ENCODE assay signal across 11 cellular contexts in genomic region chr18:44715841-44716240, GRCh38. TPM values are rescaled to one million over a fixed set of nuclear protein-coding genes. Genes with fewer than 3 reads are reported as not detected.
A peak's percentile ranks its signal among the peaks of the same experiment; 100 is the strongest.
DNase-seq lines count a peak whose midpoint lies in the region; ATAC-seq and TF ChIP-seq lines count a peak whose summit lies in the region.
"Had no signal": no experiment of that assay in that cellular context is flagged by ENCODE, and none has a peak within 500 bp of the region (broad histone marks: within the 10 kb centered on the region; RNA-seq: fewer than 3 reads in every experiment).

No MANE protein-coding gene starts in this region.

- CTCF ChIA-PET in activated B cell treated with CpG ODN at 0.5 μM for 24 hours (lab: Charles Lee) (no interaction called here), T-cell (lab: Charles Lee) (interaction anchor here in 1 of 2 donors (0.9 kb wide), 1 partner anchor 44 kb away, joined by 3 read pairs; no protein-coding TSS in a partner anchor)

- DNase-seq in AG09309 (ENCODE audit: low read depth) (no peak), NCI-H146 treated with DMSO at 0.1 percent for 48 hours (lab: John Stamatoyannopoulos, UW; ENCODE audit: unreplicated experiment) (peak; percentile 88), activated B cell treated with CpG ODN at 0.5 μM for 24 hours (no peak), nephron progenitor cell (no peak), T-helper 9 cell (no peak), T-cell (no peak), natural killer cell (no peak), heart right ventricle (no peak)
- DNase-seq: activated CD8-positive, alpha-beta memory T cell treated with anti-CD3 and anti-CD28 coated beads, Interleukin-2, amount 10 ng/mL, durations not matched to agents 7 days and 5 days; MV-4-11 had no signal

- H3K27me3 Mint-ChIP-seq in activated B cell treated with CpG ODN at 0.5 μM for 24 hours = no peaks in the 10 kb centered on the region
- no peaks in the 10 kb centered on the region for H3K27me3 Mint-ChIP-seq in nephron progenitor cell (ENCODE audit: low read depth, poor library complexity)
- H3K27me3 Mint-ChIP-seq in T-cell = peaks cover 0 to 3% of the 10 kb centered on the region in 2 donors
- no peaks in the 10 kb centered on the region for H3K27me3 Mint-ChIP-seq in natural killer cell (ENCODE audit: low read depth in 2 of 2)

- ATAC-seq in activated B cell treated with CpG ODN at 0.5 μM for 24 hours (ENCODE audit: low read depth) (no peak), T-cell (replicated peaks in 1 of 4) (no peak), natural killer cell (no peak), heart right ventricle (no peak)

- 90 to 91% methylated on average over 6 of the region's 6 CpGs for WGBS in heart right ventricle, 2 donors

- POLR2A ChIA-PET in activated B cell treated with CpG ODN at 0.5 μM for 24 hours (lab: Charles Lee) = no interaction called here
- POLR2A ChIA-PET in T-cell (lab: Charles Lee) = no interaction called here

- H3K4me1 Mint-ChIP-seq in activated B cell treated with CpG ODN at 0.5 μM for 24 hours = peaks cover 77% of the 10 kb centered on the region
- H3K4me1 Mint-ChIP-seq in nephron progenitor cell = peaks cover 62% of the 10 kb centered on the region
- peaks cover 0 to 22% (median 5%) of the 10 kb centered on the region in 3 donors for H3K4me1 Mint-ChIP-seq in T-cell
- H3K4me1 Mint-ChIP-seq in natural killer cell = peaks cover 30 to 37% of the 10 kb centered on the region in 2 donors

- intact Hi-C loops in activated B cell treated with CpG ODN at 0.5 μM for 24 hours (cut with micrococcal nuclease) = no loop called here
- intact Hi-C loops in natural killer cell (cut with micrococcal nuclease) = no loop called here
- intact Hi-C loops in heart right ventricle (cut with DNase I) = no loop called here

- H3K27ac Mint-ChIP-seq in activated B cell treated with CpG ODN at 0.5 μM for 24 hours = peak overlapping the region; percentile 46
- peak overlapping the region; percentile 68 for H3K27ac Mint-ChIP-seq in nephron progenitor cell
- H3K27ac Mint-ChIP-seq in T-cell = no peak overlapping the region
- no peak overlapping the region for H3K27ac Mint-ChIP-seq in natural killer cell

- TF ChIP-seq CTCF in AG09309 (IDR thresholded peaks at IDR 0.05; ENCODE audit: control insufficient read depth, insufficient read depth, low read depth, low read length, missing control alignments) (no peak), activated B cell treated with CpG ODN at 0.5 μM for 24 hours (IDR thresholded peaks at IDR 0.05) (no peak), nephron progenitor cell (IDR thresholded peaks at IDR 0.05) (no peak), natural killer cell (IDR thresholded peaks at IDR 0.05) (no peak), heart right ventricle (IDR thresholded peaks at IDR 0.05) (no peak)

- no peaks in the 10 kb centered on the region for H3K9me3 ChIP-seq in heart right ventricle

- H3K36me3 Mint-ChIP-seq in activated B cell treated with CpG ODN at 0.5 μM for 24 hours (ENCODE audit: low read depth) (peaks cover 67% of the 10 kb centered on the region), nephron progenitor cell (ENCODE audit: low read depth) (peaks cover 55% of the 10 kb centered on the region), T-cell (no peaks in the 10 kb centered on the region), natural killer cell (no peaks in the 10 kb centered on the region)

- peaks cover 0 to 16% (median 0%) of the 10 kb centered on the region in 9 donors for H3K4me1 ChIP-seq in heart right ventricle

- peaks cover 0 to 11% (median 0%) of the 10 kb centered on the region in 9 donors for H3K36me3 ChIP-seq in heart right ventricle

- H3K27me3 ChIP-seq in heart right ventricle = peaks cover 0 to 66% (median 0%) of the 10 kb centered on the region in 7 donors

- H3K4me3 Mint-ChIP-seq in activated B cell treated with CpG ODN at 0.5 μM for 24 hours = no peak overlapping the region
- H3K4me3 Mint-ChIP-seq in nephron progenitor cell = peak overlapping the region; percentile 21
- H3K4me3 Mint-ChIP-seq in T-cell = no peak overlapping the region
- H3K4me3 Mint-ChIP-seq in natural killer cell = no peak overlapping the region
- H3K4me3 Mint-ChIP-seq: activated CD8-positive, alpha-beta memory T cell treated with anti-CD3 and anti-CD28 coated beads, Interleukin-2, amount 10 ng/mL, durations not matched to agents 7 days and 5 days; mesothelial cell of epicardium had no signal

- peak overlapping the region in 2 of 10 donors; percentile 10 to 20 for H3K27ac ChIP-seq in heart right ventricle

- H3K9me3 Mint-ChIP-seq in activated B cell treated with CpG ODN at 0.5 μM for 24 hours (no peaks in the 10 kb centered on the region), nephron progenitor cell (no peaks in the 10 kb centered on the region), T-cell (no peaks in the 10 kb centered on the region), natural killer cell (no peaks in the 10 kb centered on the region)

- H3K4me3 ChIP-seq in AG09309 (ENCODE audit: control insufficient read depth, low read depth, low read length) (peak overlapping the region; percentile 10; the same call in 1 of the 2 replicates), heart right ventricle (no peak overlapping the region)

RNA-seq across cellular contexts. Expression of gene SETBP1, which starts 35.2 kb away (rescaled TPM):
- total RNA-seq in activated B cell treated with CpG ODN at 0.5 μM for 24 hours (65.5 and 72.8 TPM in 2 replicates), T-cell (1 to 10 TPM; 1.6 to 5.7 (median 3.2) TPM), natural killer cell (10 to 100 TPM; 36.0 to 46.6 (median 41.2) TPM), heart right ventricle (10 to 100 TPM in 2 of 10 donors, 1 to 10 TPM in 8; 4.5 to 12.2 (median 6.3) TPM)
- 1 to 10 TPM in 1 of 2 donors, under 1 TPM in 1; 0.71 to 1.6 TPM for polyA plus RNA-seq in heart right ventricle

Comparison
In these comparisons a context has a peak if more than half of its experiments do, and no peak if none do; other contexts are left out.
1. H3K27ac Mint-ChIP-seq: peak in activated B cell treated with CpG ODN at 0.5 μM for 24 hours (single experiment) and nephron progenitor cell (single experiment); none in T-cell (0 of 2) and natural killer cell (0 of 2).